ENCODE assay signal across 8 cellular contexts in genomic region chr11:115623021-115623451, GRCh38.
DNase-seq lines count a peak whose midpoint lies in the region; ATAC-seq and TF ChIP-seq lines count a peak whose summit lies in the region.

No MANE protein-coding gene starts in this region.

- peak overlapping the region; percentile 6 to 21 for H3K27ac ChIP-seq in tibial artery

- DNase-seq in NCI-H226 (peak; percentile 51), epithelial cell of esophagus (ENCODE audit: low read depth) (peak; percentile 27), lower leg skin (ENCODE audit: low spot score in 2 of 2) (peak; percentile 30 to 89), tibial artery (peak; percentile 67 to 90), GOT3 (lab: John Stamatoyannopoulos, UW) (no peak), HT-29 (ENCODE audit: low spot score) (no peak)

- intact Hi-C loops in lower leg skin (cut with DNase I; ENCODE audit: low total_unique reads) (no loop called here), tibial artery (cut with DNase I; ENCODE audit: low total_unique reads) (loop anchor here (10.0 kb wide), 1 partner anchor 118 kb away; the partner anchor contains the start of gene CADM1)

- no peaks in the 10 kb centered on the region for H3K27me3 ChIP-seq in tibial artery

- H3K36me3 ChIP-seq in tibial artery = no peaks in the 10 kb centered on the region

- TF ChIP-seq CTCF in epithelial cell of esophagus (IDR thresholded peaks at IDR 0.05; ENCODE audit: insufficient read depth, low read depth, low read length, missing control alignments) (no peak), lower leg skin (IDR thresholded peaks at IDR 0.05) (no peak), tibial artery (IDR thresholded peaks at IDR 0.05) (no peak)

- no peaks in the 10 kb centered on the region for H3K9me3 ChIP-seq in tibial artery

- no peak for TF ChIP-seq POLR2A in lower leg skin (IDR thresholded peaks at IDR 0.05)

- H3K4me3 ChIP-seq in epithelial cell of esophagus (ENCODE audit: low read length) (no peak overlapping the region), lower leg skin (ENCODE audit: low read depth, poor library complexity, severe bottlenecking) (no peak overlapping the region), tibial artery (no peak overlapping the region)

- ATAC-seq in HG03432 (IDR thresholded peaks at IDR 0.05; ENCODE audit: unreplicated experiment) = no peak
- no peak for ATAC-seq in GM19395 (IDR thresholded peaks at IDR 0.05; ENCODE audit: unreplicated experiment)

- H3K4me1 ChIP-seq in tibial artery = peaks cover 0 to 20% (median 14%) of the 10 kb centered on the region in 4 donors

- 3 to 33% methylated on average over 5 to 9 of the region's 9 CpGs for WGBS in lower leg skin, 2 donors

Comparison
In these comparisons a context has a peak if more than half of its experiments do, and no peak if none do; other contexts are left out.
1. DNase-seq: peak in NCI-H226 (single experiment), epithelial cell of esophagus (single experiment), lower leg skin (2 of 2) and tibial artery (2 of 2); none in GOT3 (single experiment) and HT-29 (single experiment).